In genomic region chr4:2413821-2414610, GRCh38 we compare ENCODE assay signal across 8 cellular contexts. TPM values are rescaled to one million over a fixed set of nuclear protein-coding genes. Genes with fewer than 3 reads are reported as not detected.
DNase-seq lines count a peak whose midpoint lies in the region; ATAC-seq and TF ChIP-seq lines count a peak whose summit lies in the region.

No MANE protein-coding gene starts in this region.

- H3K27me3 ChIP-seq in ascending aorta (no peaks in the 10 kb centered on the region), mucosa of rectum (ENCODE audit: control insufficient read depth in 2 of 2, insufficient read depth in 2 of 2, low read length in 2 of 2) (peaks cover 0 to 13% of the 10 kb centered on the region in 2 donors)

- H3K9me3 ChIP-seq in ascending aorta (no peaks in the 10 kb centered on the region), mucosa of rectum (ENCODE audit: control insufficient read depth in 2 of 2, low read length in 2 of 2) (no peaks in the 10 kb centered on the region)

- no peak for TF ChIP-seq CTCF in AG10803 (conservative IDR thresholded peaks at IDR 0.05; ENCODE audit: low read length)
- no peak for TF ChIP-seq CTCF in ascending aorta (IDR thresholded peaks at IDR 0.05)

- DNase-seq in AG10803 (ENCODE audit: low read depth) = peak; percentile 33
- peak; percentile 60 for DNase-seq in M059J (ENCODE audit: low read depth)
- DNase-seq in ascending aorta (ENCODE audit: low spot score in 2 of 2) = no peak
- DNase-seq in NCI-H1105 treated with DMSO at 0.1 percent for 48 hours (lab: John Stamatoyannopoulos, UW) = no peak

- H3K27ac ChIP-seq in ascending aorta (peak overlapping the region; percentile 52 to 68), mucosa of rectum (ENCODE audit: low read depth in 2 of 2, low read length in 2 of 2) (peak overlapping the region; percentile 96 to 97)

- H3K9ac ChIP-seq in mucosa of rectum (ENCODE audit: low read depth in 1 of 2, low read length in 2 of 2) = peak overlapping the region; percentile 74 to 77

- H3K4me1 ChIP-seq in ascending aorta = peaks cover 7 to 21% of the 10 kb centered on the region in 2 donors
- peaks cover 44 to 49% of the 10 kb centered on the region in 2 donors for H3K4me1 ChIP-seq in mucosa of rectum (ENCODE audit: control insufficient read depth in 2 of 2, insufficient read depth in 2 of 2, low read length in 2 of 2)

- H3K4me3 ChIP-seq in AG10803 (ENCODE audit: low read length) (peak overlapping the region; percentile 54; the same call in 1 of the 2 replicates), ascending aorta (no peak overlapping the region), mucosa of rectum (ENCODE audit: low read length in 2 of 2) (peak overlapping the region; percentile 56 to 71)

- H3K36me3 ChIP-seq in ascending aorta (no peaks in the 10 kb centered on the region), mucosa of rectum (ENCODE audit: control insufficient read depth in 2 of 2, insufficient read depth in 2 of 2, low read length in 2 of 2) (no peaks in the 10 kb centered on the region)

- ATAC-seq in GM19467 (IDR thresholded peaks at IDR 0.05; ENCODE audit: unreplicated experiment) (no peak), HG02884 (IDR thresholded peaks at IDR 0.05; ENCODE audit: unreplicated experiment) (no peak), HG03045 (IDR thresholded peaks at IDR 0.05; ENCODE audit: unreplicated experiment) (no peak)

- intact Hi-C loops in ascending aorta (cut with DNase I) = loop anchor here (5.0 to 10.0 kb wide), 4 partner anchors 542 to 1541 kb away; partner anchors contain the start of genes HTT, HTT-AS, NSD2 and TACC3

RNA-seq across cellular contexts. Expression of gene ZFYVE28, which starts 4.4 kb away (rescaled TPM):
- total RNA-seq in M059J (2014; rRNA removed; shearing (Covaris generic)) = 3.3 and 4.0 TPM in 2 replicates
- 12.3 TPM for total RNA-seq in ascending aorta

RNA-seq across cellular contexts. Expression of gene CFAP99, which starts 4.7 kb away (rescaled TPM):
- 0.42 TPM in 1 of 2 replicates, not detected in the other for total RNA-seq in M059J (2014; rRNA removed; shearing (Covaris generic))
- total RNA-seq in ascending aorta = not detected

RNA-seq across cellular contexts. Expression of gene RNF4, which starts 54.9 kb away (rescaled TPM):
- 63.5 and 98.4 TPM in 2 replicates for total RNA-seq in M059J (2014; rRNA removed; shearing (Covaris generic))
- total RNA-seq in ascending aorta = 19.3 TPM

Comparison
In these comparisons a context has a peak if more than half of its experiments do, and no peak if none do; other contexts are left out.
1. DNase-seq: peak in AG10803 (single experiment) and M059J (single experiment); none in ascending aorta (0 of 2) and NCI-H1105 treated with DMSO at 0.1 percent for 48 hours (single experiment).
2. H3K4me3 ChIP-seq: peak in AG10803 (single experiment) and mucosa of rectum (2 of 2); none in ascending aorta (0 of 2).